ENCODE assay signal across 8 cellular contexts in the genomic region with DNA sequence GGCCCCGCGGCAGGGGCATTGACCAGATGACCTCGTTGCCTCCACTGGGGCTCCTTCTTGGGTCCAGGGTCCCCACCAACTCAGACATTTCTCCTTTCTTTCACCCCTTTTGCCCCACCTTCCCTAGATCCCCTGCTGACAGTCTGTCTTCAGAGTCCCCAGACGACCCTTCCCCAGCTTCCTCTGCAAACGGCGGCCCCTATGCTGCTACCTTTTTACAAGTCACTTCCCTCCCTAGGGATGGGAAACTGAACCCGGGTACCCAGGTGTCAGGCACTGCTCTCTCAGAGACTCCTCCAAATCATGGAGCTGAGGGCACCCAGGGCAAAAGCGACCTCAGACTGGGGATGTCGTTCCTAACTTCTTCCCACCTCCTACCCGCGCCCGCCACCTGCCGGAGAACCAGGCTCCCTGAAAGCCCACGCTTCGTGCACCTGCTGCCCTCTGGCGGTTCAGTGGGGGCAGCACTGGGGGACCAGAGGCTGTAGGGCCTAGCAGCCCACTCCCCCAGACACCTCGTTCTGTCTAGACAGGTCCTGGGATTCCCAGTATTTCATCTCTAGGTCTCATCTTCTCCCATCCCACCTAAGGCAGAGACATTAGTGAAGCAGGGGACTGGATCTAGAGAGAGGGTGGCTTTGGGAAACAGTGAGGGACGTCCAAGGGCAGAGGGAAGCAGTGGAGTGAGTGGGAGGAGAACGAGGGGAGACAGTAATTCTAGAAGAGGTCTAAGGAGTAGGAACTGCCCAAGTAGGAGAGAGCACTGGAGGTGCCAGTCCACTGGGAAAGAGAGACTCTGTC.
A peak's percentile ranks its signal among the peaks of the same experiment; 100 is the strongest.
DNase-seq lines count a peak whose midpoint lies in the region; TF ChIP-seq lines count a peak whose summit lies in the region.

No MANE protein-coding gene starts in this region.

- POLR2A ChIA-PET in HEK293T (lab: Yijun Ruan, JAX): interaction anchor here (0.9 to 2.0 kb wide), 6 partner anchors 8 to 100 kb away, joined by 3 to 14 read pairs (median 4); a partner anchor contains a TSS

- peak; percentile 95 for DNase-seq in ELF-1 (ENCODE audit: low read depth, low spot score)
- peak; percentile 94 for DNase-seq in HEK293T (ENCODE audit: extremely low spot score)
- DNase-seq in NCI-H146 (lab: John Stamatoyannopoulos, UW): peak; percentile 93
- peak; percentile 68 for DNase-seq in T-helper 22 cell (ENCODE audit: low read depth)
- peak; percentile 59 for DNase-seq in astrocyte of the cerebellum (ENCODE audit: low read depth)
- peak; percentile 79 to 85 for DNase-seq in hippocampal formation (lab: John Stamatoyannopoulos, UW)
- peak; percentile 91 for DNase-seq in retina
- DNase-seq in OCI-M2 (lab: John Stamatoyannopoulos, UW; ENCODE audit: unreplicated experiment): no peak

- CTCF ChIA-PET in HEK293T (lab: Yijun Ruan, JAX): interaction anchor here (0.6 to 2.7 kb wide), 32 partner anchors 8 to 1616 kb away, joined by 3 to 38 read pairs (median 5); a partner anchor contains a TSS

- peak; percentile 100 for TF ChIP-seq CTCF in astrocyte of the cerebellum (IDR thresholded peaks at IDR 0.05; ENCODE audit: low read depth, low read length, missing control alignments)

- peak overlapping the region; percentile 50 for H3K4me3 ChIP-seq in astrocyte of the cerebellum (ENCODE audit: low read depth, low read length)

- in situ Hi-C loops in astrocyte of the cerebellum (cut with HindIII; ENCODE audit: low sequenced_read_pairs): no loop called here

TF ChIP-seq in HEK293T, 16 proteins besides CTCF, POLR2A, EP300 and RAD21:
- TF ChIP-seq CTBP1 (IDR thresholded peaks at IDR 0.05; ENCODE audit: borderline replicate concordance): peak; percentile 41; the same call in 1 of the 2 replicates
- TF ChIP-seq NFRKB (IDR thresholded peaks at IDR 0.05): no peak
